In the genomic region with DNA sequence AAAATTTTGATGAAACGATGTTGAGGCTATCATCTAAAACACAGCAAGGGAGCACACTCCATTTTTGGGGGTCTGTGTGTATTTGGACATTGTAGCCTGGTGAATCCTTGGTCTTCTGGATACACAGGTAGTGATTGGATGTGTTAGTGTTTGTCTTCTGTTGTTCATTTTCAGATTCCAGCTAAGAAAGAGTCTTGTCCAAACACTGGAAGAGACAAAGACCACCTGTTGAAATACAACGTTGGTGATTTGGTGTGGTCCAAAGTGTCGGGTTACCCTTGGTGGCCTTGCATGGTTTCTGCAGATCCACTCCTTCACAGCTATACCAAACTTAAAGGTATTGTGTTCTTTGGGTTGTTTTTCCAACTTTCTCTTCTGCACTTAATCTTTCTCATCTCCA, we compare ENCODE assay signal across 1 cellular context.
TF ChIP-seq lines count a peak whose summit lies in the region.

No MANE protein-coding gene starts in this region.

TF ChIP-seq in HepG2, 621 proteins besides CTCF, POLR2A, EP300 and RAD21 (continued from another document and continues in another):
- TF ChIP-seq, protein P1, sequence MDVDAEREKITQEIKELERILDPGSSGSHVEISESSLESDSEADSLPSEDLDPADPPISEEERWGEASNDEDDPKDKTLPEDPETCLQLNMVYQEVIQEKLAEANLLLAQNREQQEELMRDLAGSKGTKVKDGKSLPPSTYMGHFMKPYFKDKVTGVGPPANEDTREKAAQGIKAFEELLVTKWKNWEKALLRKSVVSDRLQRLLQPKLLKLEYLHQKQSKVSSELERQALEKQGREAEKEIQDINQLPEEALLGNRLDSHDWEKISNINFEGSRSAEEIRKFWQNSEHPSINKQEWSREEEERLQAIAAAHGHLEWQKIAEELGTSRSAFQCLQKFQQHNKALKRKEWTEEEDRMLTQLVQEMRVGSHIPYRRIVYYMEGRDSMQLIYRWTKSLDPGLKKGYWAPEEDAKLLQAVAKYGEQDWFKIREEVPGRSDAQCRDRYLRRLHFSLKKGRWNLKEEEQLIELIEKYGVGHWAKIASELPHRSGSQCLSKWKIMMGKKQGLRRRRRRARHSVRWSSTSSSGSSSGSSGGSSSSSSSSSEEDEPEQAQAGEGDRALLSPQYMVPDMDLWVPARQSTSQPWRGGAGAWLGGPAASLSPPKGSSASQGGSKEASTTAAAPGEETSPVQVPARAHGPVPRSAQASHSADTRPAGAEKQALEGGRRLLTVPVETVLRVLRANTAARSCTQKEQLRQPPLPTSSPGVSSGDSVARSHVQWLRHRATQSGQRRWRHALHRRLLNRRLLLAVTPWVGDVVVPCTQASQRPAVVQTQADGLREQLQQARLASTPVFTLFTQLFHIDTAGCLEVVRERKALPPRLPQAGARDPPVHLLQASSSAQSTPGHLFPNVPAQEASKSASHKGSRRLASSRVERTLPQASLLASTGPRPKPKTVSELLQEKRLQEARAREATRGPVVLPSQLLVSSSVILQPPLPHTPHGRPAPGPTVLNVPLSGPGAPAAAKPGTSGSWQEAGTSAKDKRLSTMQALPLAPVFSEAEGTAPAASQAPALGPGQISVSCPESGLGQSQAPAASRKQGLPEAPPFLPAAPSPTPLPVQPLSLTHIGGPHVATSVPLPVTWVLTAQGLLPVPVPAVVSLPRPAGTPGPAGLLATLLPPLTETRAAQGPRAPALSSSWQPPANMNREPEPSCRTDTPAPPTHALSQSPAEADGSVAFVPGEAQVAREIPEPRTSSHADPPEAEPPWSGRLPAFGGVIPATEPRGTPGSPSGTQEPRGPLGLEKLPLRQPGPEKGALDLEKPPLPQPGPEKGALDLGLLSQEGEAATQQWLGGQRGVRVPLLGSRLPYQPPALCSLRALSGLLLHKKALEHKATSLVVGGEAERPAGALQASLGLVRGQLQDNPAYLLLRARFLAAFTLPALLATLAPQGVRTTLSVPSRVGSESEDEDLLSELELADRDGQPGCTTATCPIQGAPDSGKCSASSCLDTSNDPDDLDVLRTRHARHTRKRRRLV (CRISPR knock-in tag; IDR thresholded peaks at IDR 0.05): no peak
- no peak for TF ChIP-seq NAIF1 (CRISPR knock-in tag; IDR thresholded peaks at IDR 0.05; ENCODE audit: borderline replicate concordance)
- TF ChIP-seq, protein P2, sequence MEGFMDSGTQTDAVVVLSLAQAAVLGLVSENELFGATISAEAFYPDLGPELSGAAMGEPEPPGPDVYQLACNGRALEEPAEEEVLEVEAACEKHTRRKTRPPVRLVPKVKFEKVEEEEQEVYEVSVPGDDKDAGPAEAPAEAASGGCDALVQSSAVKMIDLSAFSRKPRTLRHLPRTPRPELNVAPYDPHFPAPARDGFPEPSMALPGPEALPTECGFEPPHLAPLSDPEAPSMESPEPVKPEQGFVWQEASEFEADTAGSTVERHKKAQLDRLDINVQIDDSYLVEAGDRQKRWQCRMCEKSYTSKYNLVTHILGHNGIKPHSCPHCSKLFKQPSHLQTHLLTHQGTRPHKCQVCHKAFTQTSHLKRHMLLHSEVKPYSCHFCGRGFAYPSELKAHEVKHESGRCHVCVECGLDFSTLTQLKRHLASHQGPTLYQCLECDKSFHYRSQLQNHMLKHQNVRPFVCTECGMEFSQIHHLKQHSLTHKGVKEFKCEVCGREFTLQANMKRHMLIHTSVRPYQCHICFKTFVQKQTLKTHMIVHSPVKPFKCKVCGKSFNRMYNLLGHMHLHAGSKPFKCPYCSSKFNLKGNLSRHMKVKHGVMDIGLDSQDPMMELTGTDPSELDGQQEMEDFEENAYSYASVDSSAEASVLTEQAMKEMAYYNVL (CRISPR knock-in tag; IDR thresholded peaks at IDR 0.05; ENCODE audit: borderline replicate concordance): peak; percentile 98
- TF ChIP-seq ZNF460 (CRISPR knock-in tag; IDR thresholded peaks at IDR 0.05; ENCODE audit: borderline replicate concordance): no peak; the same call in none of the 2 replicates
- TF ChIP-seq SIN3B (IDR thresholded peaks at IDR 0.05; ENCODE audit: low read length): no peak
- TF ChIP-seq KLF6 (CRISPR knock-in tag; IDR thresholded peaks at IDR 0.05): no peak
- TF ChIP-seq SOX5 (CRISPR knock-in tag; IDR thresholded peaks at IDR 0.05; ENCODE audit: borderline replicate concordance): peak; percentile 33; the same call in 1 of the 2 replicates
- TF ChIP-seq TARDBP (CRISPR knock-in tag; IDR thresholded peaks at IDR 0.05): 0 out of 2 replicates have a peak, but pooled peaks have one; percentile 22
- TF ChIP-seq ZNF30 (CRISPR knock-in tag; IDR thresholded peaks at IDR 0.05): no peak
- peak; percentile 93 for TF ChIP-seq SIX1 (CRISPR knock-in tag; IDR thresholded peaks at IDR 0.05; ENCODE audit: borderline replicate concordance)
- no peak for TF ChIP-seq ZNF180 (CRISPR knock-in tag; IDR thresholded peaks at IDR 0.05; ENCODE audit: borderline replicate concordance, low read depth)
- TF ChIP-seq ATAD3A (CRISPR knock-in tag; IDR thresholded peaks at IDR 0.05): no peak
- TF ChIP-seq, protein P3, sequence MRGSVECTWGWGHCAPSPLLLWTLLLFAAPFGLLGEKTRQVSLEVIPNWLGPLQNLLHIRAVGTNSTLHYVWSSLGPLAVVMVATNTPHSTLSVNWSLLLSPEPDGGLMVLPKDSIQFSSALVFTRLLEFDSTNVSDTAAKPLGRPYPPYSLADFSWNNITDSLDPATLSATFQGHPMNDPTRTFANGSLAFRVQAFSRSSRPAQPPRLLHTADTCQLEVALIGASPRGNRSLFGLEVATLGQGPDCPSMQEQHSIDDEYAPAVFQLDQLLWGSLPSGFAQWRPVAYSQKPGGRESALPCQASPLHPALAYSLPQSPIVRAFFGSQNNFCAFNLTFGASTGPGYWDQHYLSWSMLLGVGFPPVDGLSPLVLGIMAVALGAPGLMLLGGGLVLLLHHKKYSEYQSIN (CRISPR knock-in tag; IDR thresholded peaks at IDR 0.05; ENCODE audit: borderline replicate concordance): no peak
- no peak for TF ChIP-seq FOXP1 (IDR thresholded peaks at IDR 0.05)
- TF ChIP-seq FOXP1 (CRISPR knock-in tag; IDR thresholded peaks at IDR 0.05): peak; percentile 28; the same call in 1 of the 2 replicates
- TF ChIP-seq, protein P4, sequence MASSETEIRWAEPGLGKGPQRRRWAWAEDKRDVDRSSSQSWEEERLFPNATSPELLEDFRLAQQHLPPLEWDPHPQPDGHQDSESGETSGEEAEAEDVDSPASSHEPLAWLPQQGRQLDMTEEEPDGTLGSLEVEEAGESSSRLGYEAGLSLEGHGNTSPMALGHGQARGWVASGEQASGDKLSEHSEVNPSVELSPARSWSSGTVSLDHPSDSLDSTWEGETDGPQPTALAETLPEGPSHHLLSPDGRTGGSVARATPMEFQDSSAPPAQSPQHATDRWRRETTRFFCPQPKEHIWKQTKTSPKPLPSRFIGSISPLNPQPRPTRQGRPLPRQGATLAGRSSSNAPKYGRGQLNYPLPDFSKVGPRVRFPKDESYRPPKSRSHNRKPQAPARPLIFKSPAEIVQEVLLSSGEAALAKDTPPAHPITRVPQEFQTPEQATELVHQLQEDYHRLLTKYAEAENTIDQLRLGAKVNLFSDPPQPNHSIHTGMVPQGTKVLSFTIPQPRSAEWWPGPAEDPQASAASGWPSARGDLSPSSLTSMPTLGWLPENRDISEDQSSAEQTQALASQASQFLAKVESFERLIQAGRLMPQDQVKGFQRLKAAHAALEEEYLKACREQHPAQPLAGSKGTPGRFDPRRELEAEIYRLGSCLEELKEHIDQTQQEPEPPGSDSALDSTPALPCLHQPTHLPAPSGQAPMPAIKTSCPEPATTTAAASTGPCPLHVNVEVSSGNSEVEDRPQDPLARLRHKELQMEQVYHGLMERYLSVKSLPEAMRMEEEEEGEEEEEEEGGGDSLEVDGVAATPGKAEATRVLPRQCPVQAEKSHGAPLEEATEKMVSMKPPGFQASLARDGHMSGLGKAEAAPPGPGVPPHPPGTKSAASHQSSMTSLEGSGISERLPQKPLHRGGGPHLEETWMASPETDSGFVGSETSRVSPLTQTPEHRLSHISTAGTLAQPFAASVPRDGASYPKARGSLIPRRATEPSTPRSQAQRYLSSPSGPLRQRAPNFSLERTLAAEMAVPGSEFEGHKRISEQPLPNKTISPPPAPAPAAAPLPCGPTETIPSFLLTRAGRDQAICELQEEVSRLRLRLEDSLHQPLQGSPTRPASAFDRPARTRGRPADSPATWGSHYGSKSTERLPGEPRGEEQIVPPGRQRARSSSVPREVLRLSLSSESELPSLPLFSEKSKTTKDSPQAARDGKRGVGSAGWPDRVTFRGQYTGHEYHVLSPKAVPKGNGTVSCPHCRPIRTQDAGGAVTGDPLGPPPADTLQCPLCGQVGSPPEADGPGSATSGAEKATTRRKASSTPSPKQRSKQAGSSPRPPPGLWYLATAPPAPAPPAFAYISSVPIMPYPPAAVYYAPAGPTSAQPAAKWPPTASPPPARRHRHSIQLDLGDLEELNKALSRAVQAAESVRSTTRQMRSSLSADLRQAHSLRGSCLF (CRISPR knock-in tag; IDR thresholded peaks at IDR 0.05; ENCODE audit: borderline replicate concordance): no peak
- TF ChIP-seq HDAC1 (CRISPR knock-in tag; IDR thresholded peaks at IDR 0.05): no peak
- TF ChIP-seq FOXA1 (IDR thresholded peaks at IDR 0.05): no peak
- no peak for TF ChIP-seq FOXA1 (CRISPR knock-in tag; IDR thresholded peaks at IDR 0.05)
- TF ChIP-seq, protein P5, sequence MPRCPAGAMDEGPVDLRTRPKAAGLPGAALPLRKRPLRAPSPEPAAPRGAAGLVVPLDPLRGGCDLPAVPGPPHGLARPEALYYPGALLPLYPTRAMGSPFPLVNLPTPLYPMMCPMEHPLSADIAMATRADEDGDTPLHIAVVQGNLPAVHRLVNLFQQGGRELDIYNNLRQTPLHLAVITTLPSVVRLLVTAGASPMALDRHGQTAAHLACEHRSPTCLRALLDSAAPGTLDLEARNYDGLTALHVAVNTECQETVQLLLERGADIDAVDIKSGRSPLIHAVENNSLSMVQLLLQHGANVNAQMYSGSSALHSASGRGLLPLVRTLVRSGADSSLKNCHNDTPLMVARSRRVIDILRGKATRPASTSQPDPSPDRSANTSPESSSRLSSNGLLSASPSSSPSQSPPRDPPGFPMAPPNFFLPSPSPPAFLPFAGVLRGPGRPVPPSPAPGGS (CRISPR knock-in tag; IDR thresholded peaks at IDR 0.05): no peak
- TF ChIP-seq, protein P6, sequence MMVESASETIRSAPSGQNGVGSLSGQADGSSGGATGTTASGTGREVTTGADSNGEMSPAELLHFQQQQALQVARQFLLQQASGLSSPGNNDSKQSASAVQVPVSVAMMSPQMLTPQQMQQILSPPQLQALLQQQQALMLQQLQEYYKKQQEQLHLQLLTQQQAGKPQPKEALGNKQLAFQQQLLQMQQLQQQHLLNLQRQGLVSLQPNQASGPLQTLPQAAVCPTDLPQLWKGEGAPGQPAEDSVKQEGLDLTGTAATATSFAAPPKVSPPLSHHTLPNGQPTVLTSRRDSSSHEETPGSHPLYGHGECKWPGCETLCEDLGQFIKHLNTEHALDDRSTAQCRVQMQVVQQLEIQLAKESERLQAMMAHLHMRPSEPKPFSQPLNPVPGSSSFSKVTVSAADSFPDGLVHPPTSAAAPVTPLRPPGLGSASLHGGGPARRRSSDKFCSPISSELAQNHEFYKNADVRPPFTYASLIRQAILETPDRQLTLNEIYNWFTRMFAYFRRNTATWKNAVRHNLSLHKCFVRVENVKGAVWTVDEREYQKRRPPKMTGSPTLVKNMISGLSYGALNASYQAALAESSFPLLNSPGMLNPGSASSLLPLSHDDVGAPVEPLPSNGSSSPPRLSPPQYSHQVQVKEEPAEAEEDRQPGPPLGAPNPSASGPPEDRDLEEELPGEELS (CRISPR knock-in tag; IDR thresholded peaks at IDR 0.05): peak; percentile 35; the same call in 1 of the 2 replicates
- TF ChIP-seq, protein P7, sequence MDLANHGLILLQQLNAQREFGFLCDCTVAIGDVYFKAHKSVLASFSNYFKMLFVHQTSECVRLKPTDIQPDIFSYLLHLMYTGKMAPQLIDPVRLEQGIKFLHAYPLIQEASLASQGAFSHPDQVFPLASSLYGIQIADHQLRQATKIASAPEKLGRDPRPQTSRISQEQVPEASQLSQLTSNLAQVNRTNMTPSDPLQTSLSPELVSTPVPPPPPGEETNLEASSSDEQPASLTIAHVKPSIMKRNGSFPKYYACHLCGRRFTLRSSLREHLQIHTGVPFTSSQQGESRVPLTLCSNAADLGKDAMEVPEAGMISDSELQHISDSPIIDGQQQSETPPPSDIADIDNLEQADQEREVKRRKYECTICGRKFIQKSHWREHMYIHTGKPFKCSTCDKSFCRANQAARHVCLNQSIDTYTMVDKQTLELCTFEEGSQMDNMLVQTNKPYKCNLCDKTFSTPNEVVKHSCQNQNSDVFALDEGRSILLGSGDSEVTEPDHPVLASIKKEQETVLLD (CRISPR knock-in tag; IDR thresholded peaks at IDR 0.05; ENCODE audit: low read depth): no peak
- 0 out of 2 replicates have a peak, but pooled peaks have one; percentile 26 for TF ChIP-seq SAP130 (CRISPR knock-in tag; IDR thresholded peaks at IDR 0.05; ENCODE audit: low read depth)
- TF ChIP-seq ZSCAN30 (CRISPR knock-in tag; IDR thresholded peaks at IDR 0.05): no peak
- no peak for TF ChIP-seq ZNF432 (CRISPR knock-in tag; IDR thresholded peaks at IDR 0.05; ENCODE audit: borderline replicate concordance)
- TF ChIP-seq, protein P8, sequence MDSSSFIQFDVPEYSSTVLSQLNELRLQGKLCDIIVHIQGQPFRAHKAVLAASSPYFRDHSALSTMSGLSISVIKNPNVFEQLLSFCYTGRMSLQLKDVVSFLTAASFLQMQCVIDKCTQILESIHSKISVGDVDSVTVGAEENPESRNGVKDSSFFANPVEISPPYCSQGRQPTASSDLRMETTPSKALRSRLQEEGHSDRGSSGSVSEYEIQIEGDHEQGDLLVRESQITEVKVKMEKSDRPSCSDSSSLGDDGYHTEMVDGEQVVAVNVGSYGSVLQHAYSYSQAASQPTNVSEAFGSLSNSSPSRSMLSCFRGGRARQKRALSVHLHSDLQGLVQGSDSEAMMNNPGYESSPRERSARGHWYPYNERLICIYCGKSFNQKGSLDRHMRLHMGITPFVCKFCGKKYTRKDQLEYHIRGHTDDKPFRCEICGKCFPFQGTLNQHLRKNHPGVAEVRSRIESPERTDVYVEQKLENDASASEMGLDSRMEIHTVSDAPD (CRISPR knock-in tag; IDR thresholded peaks at IDR 0.05): peak; percentile 57; the same call in 1 of the 2 replicates
- TF ChIP-seq SOX13 (IDR thresholded peaks at IDR 0.05): no peak
- TF ChIP-seq SOX13 (CRISPR knock-in tag; conservative IDR thresholded peaks at IDR 0.05 in 1 of 2, IDR thresholded peaks at IDR 0.05 in 1 of 2): peak in 1 of 2 experiments; percentile 82; a peak in 2 of 4 replicates
- TF ChIP-seq, protein P9, sequence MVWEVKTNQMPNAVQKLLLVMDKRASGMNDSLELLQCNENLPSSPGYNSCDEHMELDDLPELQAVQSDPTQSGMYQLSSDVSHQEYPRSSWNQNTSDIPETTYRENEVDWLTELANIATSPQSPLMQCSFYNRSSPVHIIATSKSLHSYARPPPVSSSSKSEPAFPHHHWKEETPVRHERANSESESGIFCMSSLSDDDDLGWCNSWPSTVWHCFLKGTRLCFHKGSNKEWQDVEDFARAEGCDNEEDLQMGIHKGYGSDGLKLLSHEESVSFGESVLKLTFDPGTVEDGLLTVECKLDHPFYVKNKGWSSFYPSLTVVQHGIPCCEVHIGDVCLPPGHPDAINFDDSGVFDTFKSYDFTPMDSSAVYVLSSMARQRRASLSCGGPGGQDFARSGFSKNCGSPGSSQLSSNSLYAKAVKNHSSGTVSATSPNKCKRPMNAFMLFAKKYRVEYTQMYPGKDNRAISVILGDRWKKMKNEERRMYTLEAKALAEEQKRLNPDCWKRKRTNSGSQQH (CRISPR knock-in tag; IDR thresholded peaks at IDR 0.05; ENCODE audit: low read depth): no peak
- no peak for TF ChIP-seq ZNF33A (CRISPR knock-in tag; IDR thresholded peaks at IDR 0.05; ENCODE audit: borderline replicate concordance)
- no peak for TF ChIP-seq MATR3 (CRISPR knock-in tag; IDR thresholded peaks at IDR 0.05)
- 0 out of 2 replicates have a peak, but pooled peaks have one; percentile 1 for TF ChIP-seq SALL1 (CRISPR knock-in tag; IDR thresholded peaks at IDR 0.05)
- TF ChIP-seq SIX4 (CRISPR knock-in tag; IDR thresholded peaks at IDR 0.05): peak; percentile 94
- TF ChIP-seq SMAD1 (CRISPR knock-in tag; IDR thresholded peaks at IDR 0.05; ENCODE audit: borderline replicate concordance, low read depth): no peak
